In the genomic region with DNA sequence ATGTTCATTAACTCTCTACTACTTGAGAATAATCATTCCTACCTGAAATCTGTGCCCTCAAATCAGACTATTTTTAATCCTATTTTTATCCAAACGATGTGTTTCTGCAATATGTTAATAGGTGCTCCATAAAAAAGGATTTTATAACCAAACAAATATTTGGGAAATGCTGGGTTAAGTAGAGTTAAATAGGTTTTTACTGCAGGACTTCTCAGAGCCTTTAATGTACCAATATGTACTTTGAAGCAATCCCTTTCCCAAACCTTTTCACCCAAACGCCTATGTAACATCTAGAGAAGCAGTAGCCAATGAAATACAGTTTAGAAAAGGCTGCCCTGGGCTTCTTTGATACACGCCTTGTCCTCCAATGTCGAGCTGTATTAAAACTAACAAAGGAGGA, we compare ENCODE assay signal across 28 cellular contexts.
"Had no signal": no experiment of that assay in that cellular context is flagged by ENCODE, and none has a peak within 500 bp of the region (broad histone marks: within the 10 kb centered on the region; RNA-seq: fewer than 3 reads in every experiment).

No MANE protein-coding gene starts in this region.

- H3K9me3 ChIP-seq: suprapubic skin, testis, thoracic aorta, thyroid gland, tibial nerve, transverse colon, upper lobe of right lung, vagina had no signal

- FAIRE-seq: urothelium cell line had no signal

- H3K4me3 Mint-ChIP-seq: stimulated activated effector memory CD8-positive, alpha-beta T cell treated with anti-CD3 and anti-CD28 coated beads, Interleukin-12 subunit alpha, Interleukin-12 subunit beta, amount 100 ng/mL, for 72 hours; stimulated activated memory B cell treated with anti-CD40 and anti-IgM and Interleukin-4, amounts not matched to agents 10 μg/mL and 1 μg/mL and 100 μg/mL, for 72 hours; stimulated activated naive B cell treated with anti-CD40 and anti-IgM and Interleukin-4, amounts not matched to agents 10 μg/mL and 1 μg/mL and 100 μg/mL, for 72 hours; stimulated activated naive CD8-positive, alpha-beta T cell treated with anti-CD3 and anti-CD28 coated beads, Interleukin-15, amount 100 ng/mL, for 72 hours; stimulated activated naive CD8-positive, alpha-beta T cell treated with anti-CD3 and anti-CD28 coated beads, Interleukin-15, Interleukin-2, amounts not matched to agents 100 ng/mL and 50 ng/mL, for 24 hours; type B pancreatic cell had no signal

- H3K27me3 ChIP-seq: stomach, testis, thyroid gland, tibial nerve, transverse colon, upper lobe of left lung, upper lobe of right lung, vagina had no signal

- H3K4me3 ChIP-seq: stomach, suprapubic skin, testis, thoracic aorta, thyroid gland, tibial artery, tibial nerve, transverse colon, upper lobe of left lung, upper lobe of right lung, vagina had no signal

- H3K9me3 Mint-ChIP-seq: stimulated activated effector memory CD8-positive, alpha-beta T cell treated with anti-CD3 and anti-CD28 coated beads, Interleukin-12 subunit alpha, Interleukin-12 subunit beta, amount 100 ng/mL, for 72 hours; stimulated activated memory B cell treated with anti-CD40 and anti-IgM and Interleukin-4, amounts not matched to agents 10 μg/mL and 1 μg/mL and 100 μg/mL, for 72 hours; stimulated activated naive CD8-positive, alpha-beta T cell treated with anti-CD3 and anti-CD28 coated beads, Interleukin-15, amount 100 ng/mL, for 72 hours; stimulated activated naive CD8-positive, alpha-beta T cell treated with anti-CD3 and anti-CD28 coated beads, Interleukin-15, Interleukin-2, amounts not matched to agents 100 ng/mL and 50 ng/mL, for 24 hours had no signal

- H3K36me3 ChIP-seq: stomach, suprapubic skin, thoracic aorta, thyroid gland, tibial artery, tibial nerve, transverse colon, upper lobe of left lung, upper lobe of right lung, vagina had no signal

- H3K36me3 Mint-ChIP-seq: stimulated activated effector memory CD8-positive, alpha-beta T cell treated with anti-CD3 and anti-CD28 coated beads, Interleukin-12 subunit alpha, Interleukin-12 subunit beta, amount 100 ng/mL, for 72 hours; stimulated activated memory B cell treated with anti-CD40 and anti-IgM and Interleukin-4, amounts not matched to agents 10 μg/mL and 1 μg/mL and 100 μg/mL, for 72 hours; stimulated activated naive B cell treated with anti-CD40 and anti-IgM and Interleukin-4, amounts not matched to agents 10 μg/mL and 1 μg/mL and 100 μg/mL, for 72 hours; type B pancreatic cell had no signal

- DNase-seq: stimulated activated CD4-positive, alpha-beta T cell treated with anti-CD3 and anti-CD28 coated beads, Interleukin-2, amount 100 ng/mL, for 48 hours; stimulated activated CD4-positive, alpha-beta T cell treated with anti-CD3 and anti-CD28 coated beads, Interleukin-4, amount 100 ng/mL, for 1 hour; stimulated activated CD4-positive, alpha-beta T cell treated with anti-CD3 and anti-CD28 coated beads, Interleukin-4, amount 100 ng/mL, for 24 hours; stimulated activated CD4-positive, alpha-beta T cell treated with anti-CD3 and anti-CD28 coated beads, Interleukin-4, amount 100 ng/mL, for 4 hours; stimulated activated CD8-positive, alpha-beta memory T cell treated with anti-CD3 and anti-CD28 coated beads, Interleukin-4, amount 100 ng/mL, for 48 hours; stimulated activated naive B cell treated with anti-CD40 and anti-IgM and Interleukin-4, amounts not matched to agents 10 μg/mL and 1 μg/mL and 100 μg/mL, for 72 hours; stimulated activated naive CD4-positive, alpha-beta T cell; stimulated activated naive CD4-positive, alpha-beta T cell treated with Interleukin-2 at 50 U/mL for 16 hours; stimulated activated naive CD8-positive, alpha-beta T cell treated with anti-CD3 and anti-CD28 coated beads, Interleukin-15, amount 100 ng/mL, for 72 hours; stimulated activated naive CD8-positive, alpha-beta T cell treated with anti-CD3 and anti-CD28 coated beads, Interleukin-15, Interleukin-2, amounts not matched to agents 100 U/mL and 50 U/mL, for 24 hours; stomach; substantia nigra; testis; thyroid gland; tibial artery; transverse colon; trophoblast cell; upper lobe of left lung; upper lobe of right lung had no signal

- H3K4me1 ChIP-seq: stomach, suprapubic skin, testis, thyroid gland, tibial artery, tibial nerve, transverse colon had no signal

- ATAC-seq: stimulated activated effector memory CD8-positive, alpha-beta T cell treated with anti-CD3 and anti-CD28 coated beads, Interleukin-12 subunit alpha, Interleukin-12 subunit beta, amount 100 ng/mL, for 72 hours; stimulated activated memory B cell treated with anti-CD40 and anti-IgM and Interleukin-4, amounts not matched to agents 10 μg/mL and 1 μg/mL and 100 μg/mL, for 72 hours; stimulated activated naive B cell treated with anti-CD40 and anti-IgM and Interleukin-4, amounts not matched to agents 10 μg/mL and 1 μg/mL and 100 μg/mL, for 72 hours; stimulated activated naive CD8-positive, alpha-beta T cell treated with anti-CD3 and anti-CD28 coated beads, Interleukin-15, amount 100 ng/mL, for 72 hours; stimulated activated naive CD8-positive, alpha-beta T cell treated with anti-CD3 and anti-CD28 coated beads, Interleukin-15, Interleukin-2, amounts not matched to agents 100 U/mL and 50 U/mL, for 24 hours had no signal

- H3K27ac ChIP-seq: stomach, suprapubic skin, testis, thoracic aorta, thyroid gland, tibial artery, tibial nerve, transverse colon, upper lobe of left lung, upper lobe of right lung, vagina had no signal

- H3K27ac Mint-ChIP-seq: stimulated activated effector memory CD8-positive, alpha-beta T cell treated with anti-CD3 and anti-CD28 coated beads, Interleukin-12 subunit alpha, Interleukin-12 subunit beta, amount 100 ng/mL, for 72 hours; stimulated activated memory B cell treated with anti-CD40 and anti-IgM and Interleukin-4, amounts not matched to agents 10 μg/mL and 1 μg/mL and 100 μg/mL, for 72 hours; stimulated activated naive B cell treated with anti-CD40 and anti-IgM and Interleukin-4, amounts not matched to agents 10 μg/mL and 1 μg/mL and 100 μg/mL, for 72 hours; stimulated activated naive CD8-positive, alpha-beta T cell treated with anti-CD3 and anti-CD28 coated beads, Interleukin-15, amount 100 ng/mL, for 72 hours; stimulated activated naive CD8-positive, alpha-beta T cell treated with anti-CD3 and anti-CD28 coated beads, Interleukin-15, Interleukin-2, amounts not matched to agents 100 ng/mL and 50 ng/mL, for 24 hours; type B pancreatic cell had no signal

- H3K4me1 Mint-ChIP-seq: stimulated activated effector memory CD8-positive, alpha-beta T cell treated with anti-CD3 and anti-CD28 coated beads, Interleukin-12 subunit alpha, Interleukin-12 subunit beta, amount 100 ng/mL, for 72 hours; stimulated activated memory B cell treated with anti-CD40 and anti-IgM and Interleukin-4, amounts not matched to agents 10 μg/mL and 1 μg/mL and 100 μg/mL, for 72 hours; stimulated activated naive B cell treated with anti-CD40 and anti-IgM and Interleukin-4, amounts not matched to agents 10 μg/mL and 1 μg/mL and 100 μg/mL, for 72 hours; stimulated activated naive CD8-positive, alpha-beta T cell treated with anti-CD3 and anti-CD28 coated beads, Interleukin-15, amount 100 ng/mL, for 72 hours had no signal
